In genomic region chr4:75708218-75708691, GRCh38 we compare ENCODE assay signal across 9 cellular contexts. TPM values are rescaled to one million over a fixed set of nuclear protein-coding genes. Genes with fewer than 3 reads are reported as not detected.
DNase-seq lines count a peak whose midpoint lies in the region; ATAC-seq and TF ChIP-seq lines count a peak whose summit lies in the region.
"Had no signal": no experiment of that assay in that cellular context is flagged by ENCODE, and none has a peak within 500 bp of the region (broad histone marks: within the 10 kb centered on the region; RNA-seq: fewer than 3 reads in every experiment).

No MANE protein-coding gene starts in this region.

- peaks cover 2 to 10% (median 7%) of the 10 kb centered on the region in 4 donors for H3K4me1 Mint-ChIP-seq in CD4-positive, CD25-positive, alpha-beta regulatory T cell
- peaks cover 6% of the 10 kb centered on the region for H3K4me1 Mint-ChIP-seq in type B pancreatic cell (ENCODE audit: unreplicated experiment)

- H3K9me2 ChIP-seq in hepatocyte (replicated peaks; ENCODE audit: insufficient read depth) (no peaks in the 10 kb centered on the region), PC-9 (ENCODE audit: insufficient read depth) (no peaks in the 10 kb centered on the region)

- H3K27me3 ChIP-seq in CD4-positive, CD25-positive, alpha-beta regulatory T cell (ENCODE audit: control insufficient read depth, insufficient read depth, low read length) = no peaks in the 10 kb centered on the region
- H3K27me3 ChIP-seq in hepatocyte (no peaks in the 10 kb centered on the region), PC-9 (ENCODE audit: insufficient read depth, low read depth) (no peaks in the 10 kb centered on the region)

- H3K79me2 ChIP-seq in hepatocyte = peaks cover 20% of the 10 kb centered on the region
- no peaks in the 10 kb centered on the region for H3K79me2 ChIP-seq in PC-9 (ENCODE audit: low read depth)

- no peak overlapping the region for H3K4me3 ChIP-seq in CD4-positive, CD25-positive, alpha-beta regulatory T cell (ENCODE audit: low read depth, low read length)
- H3K4me3 ChIP-seq in hepatocyte = no peak overlapping the region
- H3K4me3 ChIP-seq in PC-9 = no peak overlapping the region

- H2AFZ ChIP-seq in hepatocyte = no peak overlapping the region
- H2AFZ ChIP-seq in PC-9 = no peak overlapping the region

- no peaks in the 10 kb centered on the region for H3K9me3 Mint-ChIP-seq in CD4-positive, CD25-positive, alpha-beta regulatory T cell
- no peaks in the 10 kb centered on the region for H3K9me3 Mint-ChIP-seq in type B pancreatic cell
- H3K9me3 Mint-ChIP-seq: dendritic cell treated with granulocyte-macrophage colony-stimulating factor and Interleukin-4, amounts not matched to agents 40 ng/mL and 50 ng/mL, for 4 days had no signal

- no peaks in the 10 kb centered on the region for H3F3A ChIP-seq in PC-9 (ENCODE audit: insufficient read depth, low read depth)

- CTCF ChIA-PET in PC-9 (lab: Charles Lee) = no interaction called here

- no peaks in the 10 kb centered on the region for H3K4me1 ChIP-seq in CD4-positive, CD25-positive, alpha-beta regulatory T cell (ENCODE audit: control insufficient read depth, insufficient read depth, low read length, poor library complexity, severe bottlenecking)
- no peaks in the 10 kb centered on the region for H3K4me1 ChIP-seq in hepatocyte (ENCODE audit: insufficient read depth)
- no peaks in the 10 kb centered on the region for H3K4me1 ChIP-seq in PC-9 (replicated peaks; ENCODE audit: insufficient read depth)

- intact Hi-C loops in PC-9 (cut with micrococcal nuclease; ENCODE audit: unreplicated experiment) = no loop called here

- WGBS in hepatocyte (ENCODE audit: low lambda C conversion rate, missing lambda C conversion rate) = 65% methylated on average over 3 of the region's 3 CpGs

- peak in 2 of 3 donors; percentile 42 to 70 for DNase-seq in CD4-positive, CD25-positive, alpha-beta regulatory T cell
- peak; percentile 40 for DNase-seq in activated CD4-positive, alpha-beta T cell treated with anti-CD3 and anti-CD28 coated beads for 48 hours
- DNase-seq in hepatocyte (ENCODE audit: low spot score) (peak; percentile 61), type B pancreatic cell (ENCODE audit: extremely low spot score, unreplicated experiment) (peak; percentile 6), PC-9 (no peak), medulla oblongata (ENCODE audit: extremely low spot score) (no peak), cortex of kidney (lab: John Stamatoyannopoulos, UW) (no peak)

- no peaks in the 10 kb centered on the region for H3K9me3 ChIP-seq in CD4-positive, CD25-positive, alpha-beta regulatory T cell (ENCODE audit: control insufficient read depth in 2 of 2, low read length in 2 of 2)
- H3K9me3 ChIP-seq in hepatocyte (ENCODE audit: low read depth) (no peaks in the 10 kb centered on the region), PC-9 (ENCODE audit: insufficient read depth, low read depth) (no peaks in the 10 kb centered on the region)

- H3K4me2 ChIP-seq in hepatocyte = no peak overlapping the region
- H3K4me2 ChIP-seq in PC-9 = no peak overlapping the region

- no peak overlapping the region for H3K27ac ChIP-seq in CD4-positive, CD25-positive, alpha-beta regulatory T cell (ENCODE audit: insufficient read depth, low read length, poor library complexity, severe bottlenecking)
- H3K27ac ChIP-seq in hepatocyte = peak overlapping the region; percentile 10
- H3K27ac ChIP-seq in PC-9 = no peak overlapping the region

- H3K36me3 ChIP-seq in CD4-positive, CD25-positive, alpha-beta regulatory T cell (ENCODE audit: control insufficient read depth, insufficient read depth, low read length) = no peaks in the 10 kb centered on the region
- H3K36me3 ChIP-seq in hepatocyte (replicated peaks; ENCODE audit: insufficient read depth, low read depth) = no peaks in the 10 kb centered on the region
- H3K36me3 ChIP-seq in PC-9 (ENCODE audit: low read depth) = no peaks in the 10 kb centered on the region

- BruUV-seq in PC-9 (replicated peaks; lab: Mats Ljungman, UMichigan) = no TSS peak

- TF ChIP-seq CTCF in hepatocyte (IDR thresholded peaks at IDR 0.05; ENCODE audit: poor library complexity) (peak; percentile 44), type B pancreatic cell (conservative IDR thresholded peaks at IDR 0.05) (no peak), PC-9 (conservative IDR thresholded peaks at IDR 0.05) (no peak)

- H4K20me1 ChIP-seq in hepatocyte (ENCODE audit: insufficient read depth, poor library complexity, severe bottlenecking) (no peaks in the 10 kb centered on the region), PC-9 (ENCODE audit: insufficient read depth) (no peaks in the 10 kb centered on the region)

- POLR2A ChIA-PET in PC-9 (lab: Charles Lee; ENCODE audit: unreplicated experiment) = no interaction called here

- H3K36me3 Mint-ChIP-seq in CD4-positive, CD25-positive, alpha-beta regulatory T cell = no peaks in the 10 kb centered on the region
- H3K36me3 Mint-ChIP-seq in type B pancreatic cell = peaks cover 4% of the 10 kb centered on the region

- peak; percentile 80 to 85 for ATAC-seq in CD4-positive, CD25-positive, alpha-beta regulatory T cell (ENCODE audit: low read depth in 2 of 2)
- ATAC-seq in GM21619 (IDR thresholded peaks at IDR 0.05; ENCODE audit: unreplicated experiment) = peak; percentile 64

- no peak overlapping the region for H3K4me3 Mint-ChIP-seq in CD4-positive, CD25-positive, alpha-beta regulatory T cell
- no peak overlapping the region for H3K4me3 Mint-ChIP-seq in type B pancreatic cell
- H3K4me3 Mint-ChIP-seq: dendritic cell treated with granulocyte-macrophage colony-stimulating factor and Interleukin-4, amounts not matched to agents 40 ng/mL and 50 ng/mL, for 4 days had no signal

- peak overlapping the region in 1 of 3 donors; percentile 38 for H3K27ac Mint-ChIP-seq in CD4-positive, CD25-positive, alpha-beta regulatory T cell
- no peak overlapping the region for H3K27ac Mint-ChIP-seq in type B pancreatic cell
- H3K27ac Mint-ChIP-seq: dendritic cell treated with granulocyte-macrophage colony-stimulating factor and Interleukin-4, amounts not matched to agents 40 ng/mL and 50 ng/mL, for 4 days had no signal

- H3K27me3 Mint-ChIP-seq in CD4-positive, CD25-positive, alpha-beta regulatory T cell = no peaks in the 10 kb centered on the region
- H3K27me3 Mint-ChIP-seq in type B pancreatic cell = no peaks in the 10 kb centered on the region
- H3K27me3 Mint-ChIP-seq: dendritic cell treated with granulocyte-macrophage colony-stimulating factor and Interleukin-4, amounts not matched to agents 40 ng/mL and 50 ng/mL, for 4 days had no signal

RNA-seq across cellular contexts. Expression of gene USO1, which starts 16.1 kb away (rescaled TPM):
- 23.8 TPM for total RNA-seq in CD4-positive, CD25-positive, alpha-beta regulatory T cell
- 10 to 100 TPM; 23.4 to 29.5 (median 26.2) TPM for polyA plus RNA-seq in CD4-positive, CD25-positive, alpha-beta regulatory T cell
- total RNA-seq in hepatocyte (113 and 116 TPM in 2 replicates), type B pancreatic cell (ENCODE audit: low replicate concordance) (55.4 and 63.7 TPM in 2 replicates), PC-9 (2021) (26.5 and 33.9 TPM in 2 replicates)
- polyA plus RNA-seq in hepatocyte = 50.4 and 58.3 TPM in 2 replicates

RNA-seq across cellular contexts. Expression of gene G3BP2, which starts 35.0 kb away (rescaled TPM):
- total RNA-seq in CD4-positive, CD25-positive, alpha-beta regulatory T cell = 300 TPM
- 100 to 1,000 TPM; 101 to 126 (median 112) TPM for polyA plus RNA-seq in CD4-positive, CD25-positive, alpha-beta regulatory T cell
- total RNA-seq in hepatocyte = 176 and 181 TPM in 2 replicates
- 85.2 and 86.0 TPM in 2 replicates for polyA plus RNA-seq in hepatocyte
- total RNA-seq in type B pancreatic cell (ENCODE audit: low replicate concordance) = 129 and 133 TPM in 2 replicates
- total RNA-seq in PC-9 (2021) = 102 and 105 TPM in 2 replicates

Comparison
In these comparisons a context has a peak if more than half of its experiments do, and no peak if none do; other contexts are left out.
1. DNase-seq: peak in CD4-positive, CD25-positive, alpha-beta regulatory T cell (2 of 3), activated CD4-positive, alpha-beta T cell treated with anti-CD3 and anti-CD28 coated beads for 48 hours (single experiment), hepatocyte (single experiment) and type B pancreatic cell (single experiment); none in PC-9 (0 of 2), medulla oblongata (single experiment) and cortex of kidney (single experiment).